In genomic region chr5:21152611-21153010, GRCh38 we compare ENCODE assay signal across 12 cellular contexts.
DNase-seq lines count a peak whose midpoint lies in the region; FAIRE-seq and TF ChIP-seq lines count a peak whose summit lies in the region.
"Had no signal": no experiment of that assay in that cellular context is flagged by ENCODE, and none has a peak within 500 bp of the region (broad histone marks: within the 10 kb centered on the region; RNA-seq: fewer than 3 reads in every experiment).

No MANE protein-coding gene starts in this region.

- H3K4me3 ChIP-seq in neuronal stem cell (ENCODE audit: low read length in 2 of 2) (no peak overlapping the region), left ventricle myocardium inferior (no peak overlapping the region)
- H3K4me3 ChIP-seq: uterus had no signal

- no peak overlapping the region for H2AFZ ChIP-seq in neuronal stem cell (ENCODE audit: low read length)

- no peak overlapping the region for H4K91ac ChIP-seq in neuronal stem cell (ENCODE audit: low read depth, low read length, poor library complexity)

- no peak overlapping the region for H3K9ac ChIP-seq in neuronal stem cell (ENCODE audit: low read depth, low read length, poor library complexity)

- H2BK15ac ChIP-seq in neuronal stem cell (ENCODE audit: low read length): no peak overlapping the region

- in situ Hi-C loops in G401 (cut with HindIII; ENCODE audit: low sequenced_read_pairs): no loop called here

- H3K4me2 ChIP-seq in neuronal stem cell (ENCODE audit: insufficient read depth, low read length, poor library complexity, severe bottlenecking): no peak overlapping the region

- H3K27ac ChIP-seq in RWPE1: no peak overlapping the region
- H3K27ac ChIP-seq in neuronal stem cell (replicated peaks; ENCODE audit: low read length): no peak overlapping the region
- H3K27ac ChIP-seq in left ventricle myocardium inferior (replicated peaks): no peak overlapping the region
- H3K27ac ChIP-seq: uterus had no signal

- H3K4ac ChIP-seq in neuronal stem cell (ENCODE audit: low read length): no peak overlapping the region

- H3K9me3 ChIP-seq in neuronal stem cell (replicated peaks in 1 of 2; ENCODE audit: control insufficient read depth in 2 of 2, insufficient read depth in 1 of 2, low read depth in 1 of 2, low read length in 2 of 2) (no peaks in the 10 kb centered on the region), left ventricle myocardium inferior (replicated peaks) (peaks cover 16% of the 10 kb centered on the region)
- H3K9me3 ChIP-seq: uterus had no signal

- H3K79me1 ChIP-seq in neuronal stem cell (ENCODE audit: low read depth, low read length): no peaks in the 10 kb centered on the region

- H2BK12ac ChIP-seq in neuronal stem cell (ENCODE audit: low read length): no peak overlapping the region

- no peak overlapping the region for H2AK5ac ChIP-seq in neuronal stem cell (ENCODE audit: low read depth, low read length)

- H3K18ac ChIP-seq in neuronal stem cell (ENCODE audit: low read length): no peak overlapping the region

- no peak overlapping the region for H4K8ac ChIP-seq in neuronal stem cell (ENCODE audit: low read depth, low read length)

- no peaks in the 10 kb centered on the region for H3K27me3 ChIP-seq in neuronal stem cell (ENCODE audit: control insufficient read depth in 3 of 3, insufficient read depth in 3 of 3, low read depth in 1 of 3, low read length in 3 of 3)
- H3K27me3 ChIP-seq in left ventricle myocardium inferior (ENCODE audit: low read depth): no peaks in the 10 kb centered on the region
- H3K27me3 ChIP-seq: uterus had no signal

- H3K4me1 ChIP-seq in neuronal stem cell (ENCODE audit: control insufficient read depth in 2 of 2, insufficient read depth in 1 of 2, low read depth in 1 of 2, low read length in 2 of 2): no peaks in the 10 kb centered on the region
- H3K4me1 ChIP-seq in left ventricle myocardium inferior: no peaks in the 10 kb centered on the region
- H3K4me1 ChIP-seq: uterus had no signal

- H2BK120ac ChIP-seq in neuronal stem cell (ENCODE audit: low read depth, low read length): no peak overlapping the region

- H3K36me3 ChIP-seq in neuronal stem cell (replicated peaks in 1 of 2; ENCODE audit: control insufficient read depth in 2 of 2, insufficient read depth in 2 of 2, low read length in 2 of 2) (no peaks in the 10 kb centered on the region), left ventricle myocardium inferior (no peaks in the 10 kb centered on the region)
- H3K36me3 ChIP-seq: uterus had no signal

- DNase-seq in A172 (ENCODE audit: low spot score) (peak; percentile 96), HTR-8/SVneo (ENCODE audit: insufficient read length, low spot score) (peak; percentile 85), RWPE1 (ENCODE audit: low spot score) (peak; percentile 87), fibroblast of peridontal ligament (ENCODE audit: extremely low read depth) (peak; percentile 75), neuronal stem cell (ENCODE audit: low spot score) (no peak), left ventricle myocardium inferior (no peak), HK-2 (ENCODE audit: unreplicated experiment) (no peak), G401 (ENCODE audit: low spot score) (no peak)
- DNase-seq: activated naive CD8-positive, alpha-beta T cell treated with anti-CD3 and anti-CD28 coated beads, Interleukin-2, amount 10 ng/mL, durations not matched to agents 7 days and 5 days; natural killer cell; NK-92 treated with Interleukin-12 subunit alpha and Interleukin-12 subunit beta, amount 100 ng/mL, for 24 hours; uterus had no signal

- POLR2A ChIA-PET in RWPE1 (lab: Yijun Ruan, JAX; ENCODE audit: low non-redundant PET): no interaction called here

- TF ChIP-seq CTCF in RWPE1 (conservative IDR thresholded peaks at IDR 0.05; ENCODE audit: low read depth): no peak
- TF ChIP-seq CTCF in left ventricle myocardium inferior (IDR thresholded peaks at IDR 0.05; ENCODE audit: borderline replicate concordance): no peak

- no peak overlapping the region for H2BK5ac ChIP-seq in neuronal stem cell (ENCODE audit: low read length)

- no peak overlapping the region for H3K23ac ChIP-seq in neuronal stem cell (ENCODE audit: low read depth, low read length, poor library complexity)

- no peak overlapping the region for H3K14ac ChIP-seq in neuronal stem cell (ENCODE audit: low read length)

- peak; percentile 98 for FAIRE-seq in HTR-8/SVneo (lab: Jason Lieb, UNC)

- CTCF ChIA-PET in RWPE1 (lab: Yijun Ruan, JAX): no interaction called here

- intact Hi-C loops in left ventricle myocardium inferior (cut with micrococcal nuclease): no loop called here

Comparison
In these comparisons a context has a peak if more than half of its experiments do, and no peak if none do; other contexts are left out.
1. DNase-seq: peak in A172 (single experiment), HTR-8/SVneo (single experiment), RWPE1 (single experiment) and fibroblast of peridontal ligament (single experiment); none in neuronal stem cell (single experiment), left ventricle myocardium inferior (single experiment), HK-2 (single experiment) and G401 (single experiment).